1 cellular context compared by ENCODE assay signal in genomic region chr20:22411568-22412450, GRCh38.
TF ChIP-seq lines count a peak whose summit lies in the region.

No MANE protein-coding gene starts in this region.

TF ChIP-seq in HepG2, 621 proteins besides CTCF, POLR2A, EP300 and RAD21 (continued from another document and continues in another):
- TF ChIP-seq, protein P1, sequence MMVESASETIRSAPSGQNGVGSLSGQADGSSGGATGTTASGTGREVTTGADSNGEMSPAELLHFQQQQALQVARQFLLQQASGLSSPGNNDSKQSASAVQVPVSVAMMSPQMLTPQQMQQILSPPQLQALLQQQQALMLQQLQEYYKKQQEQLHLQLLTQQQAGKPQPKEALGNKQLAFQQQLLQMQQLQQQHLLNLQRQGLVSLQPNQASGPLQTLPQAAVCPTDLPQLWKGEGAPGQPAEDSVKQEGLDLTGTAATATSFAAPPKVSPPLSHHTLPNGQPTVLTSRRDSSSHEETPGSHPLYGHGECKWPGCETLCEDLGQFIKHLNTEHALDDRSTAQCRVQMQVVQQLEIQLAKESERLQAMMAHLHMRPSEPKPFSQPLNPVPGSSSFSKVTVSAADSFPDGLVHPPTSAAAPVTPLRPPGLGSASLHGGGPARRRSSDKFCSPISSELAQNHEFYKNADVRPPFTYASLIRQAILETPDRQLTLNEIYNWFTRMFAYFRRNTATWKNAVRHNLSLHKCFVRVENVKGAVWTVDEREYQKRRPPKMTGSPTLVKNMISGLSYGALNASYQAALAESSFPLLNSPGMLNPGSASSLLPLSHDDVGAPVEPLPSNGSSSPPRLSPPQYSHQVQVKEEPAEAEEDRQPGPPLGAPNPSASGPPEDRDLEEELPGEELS (CRISPR knock-in tag; IDR thresholded peaks at IDR 0.05) = peak; percentile 59; the same call in 1 of the 2 replicates
- TF ChIP-seq ATM (IDR thresholded peaks at IDR 0.05; ENCODE audit: borderline replicate concordance) = no peak
- TF ChIP-seq ZNF83 (CRISPR knock-in tag; IDR thresholded peaks at IDR 0.05; ENCODE audit: borderline replicate concordance) = no peak
- peak; percentile 57; the same call in 1 of the 2 replicates for TF ChIP-seq ARNTL (CRISPR knock-in tag; IDR thresholded peaks at IDR 0.05)
- TF ChIP-seq RCOR2 (CRISPR knock-in tag; IDR thresholded peaks at IDR 0.05) = no peak
- no peak for TF ChIP-seq MEF2D (CRISPR knock-in tag; IDR thresholded peaks at IDR 0.05)
- no peak for TF ChIP-seq PHF8 (CRISPR knock-in tag; IDR thresholded peaks at IDR 0.05)
- TF ChIP-seq ZNF609 (CRISPR knock-in tag; IDR thresholded peaks at IDR 0.05; ENCODE audit: borderline replicate concordance) = peak; percentile 67; the same call in 1 of the 2 replicates
- TF ChIP-seq ZNF710 (CRISPR knock-in tag; IDR thresholded peaks at IDR 0.05; ENCODE audit: borderline replicate concordance) = peak; percentile 69; the same call in 1 of the 2 replicates
- TF ChIP-seq, protein P2, sequence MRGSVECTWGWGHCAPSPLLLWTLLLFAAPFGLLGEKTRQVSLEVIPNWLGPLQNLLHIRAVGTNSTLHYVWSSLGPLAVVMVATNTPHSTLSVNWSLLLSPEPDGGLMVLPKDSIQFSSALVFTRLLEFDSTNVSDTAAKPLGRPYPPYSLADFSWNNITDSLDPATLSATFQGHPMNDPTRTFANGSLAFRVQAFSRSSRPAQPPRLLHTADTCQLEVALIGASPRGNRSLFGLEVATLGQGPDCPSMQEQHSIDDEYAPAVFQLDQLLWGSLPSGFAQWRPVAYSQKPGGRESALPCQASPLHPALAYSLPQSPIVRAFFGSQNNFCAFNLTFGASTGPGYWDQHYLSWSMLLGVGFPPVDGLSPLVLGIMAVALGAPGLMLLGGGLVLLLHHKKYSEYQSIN (CRISPR knock-in tag; IDR thresholded peaks at IDR 0.05; ENCODE audit: borderline replicate concordance) = no peak
- TF ChIP-seq TAF15 (IDR thresholded peaks at IDR 0.05; ENCODE audit: low read depth, low read length, poor library complexity, severe bottlenecking) = no peak
- peak; percentile 75; the same call in 1 of the 2 replicates for TF ChIP-seq DPF2 (CRISPR knock-in tag; IDR thresholded peaks at IDR 0.05; ENCODE audit: borderline replicate concordance, low read depth)
- TF ChIP-seq, protein P3, sequence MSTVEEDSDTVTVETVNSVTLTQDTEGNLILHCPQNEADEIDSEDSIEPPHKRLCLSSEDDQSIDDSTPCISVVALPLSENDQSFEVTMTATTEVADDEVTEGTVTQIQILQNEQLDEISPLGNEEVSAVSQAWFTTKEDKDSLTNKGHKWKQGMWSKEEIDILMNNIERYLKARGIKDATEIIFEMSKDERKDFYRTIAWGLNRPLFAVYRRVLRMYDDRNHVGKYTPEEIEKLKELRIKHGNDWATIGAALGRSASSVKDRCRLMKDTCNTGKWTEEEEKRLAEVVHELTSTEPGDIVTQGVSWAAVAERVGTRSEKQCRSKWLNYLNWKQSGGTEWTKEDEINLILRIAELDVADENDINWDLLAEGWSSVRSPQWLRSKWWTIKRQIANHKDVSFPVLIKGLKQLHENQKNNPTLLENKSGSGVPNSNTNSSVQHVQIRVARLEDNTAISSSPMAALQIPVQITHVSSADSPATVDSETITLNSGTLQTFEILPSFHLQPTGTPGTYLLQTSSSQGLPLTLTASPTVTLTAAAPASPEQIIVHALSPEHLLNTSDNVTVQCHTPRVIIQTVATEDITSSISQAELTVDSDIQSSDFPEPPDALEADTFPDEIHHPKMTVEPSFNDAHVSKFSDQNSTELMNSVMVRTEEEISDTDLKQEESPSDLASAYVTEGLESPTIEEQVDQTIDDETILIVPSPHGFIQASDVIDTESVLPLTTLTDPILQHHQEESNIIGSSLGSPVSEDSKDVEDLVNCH (CRISPR knock-in tag; IDR thresholded peaks at IDR 0.05) = no peak
- 0 out of 2 replicates have a peak, but pooled peaks have one; percentile 77 for TF ChIP-seq GTF3A (CRISPR knock-in tag; conservative IDR thresholded peaks at IDR 0.05)
- TF ChIP-seq PBX2 (CRISPR knock-in tag; IDR thresholded peaks at IDR 0.05) = peak; percentile 61; the same call in 1 of the 2 replicates
- TF ChIP-seq MLX (CRISPR knock-in tag; IDR thresholded peaks at IDR 0.05) = no peak
- TF ChIP-seq SIX1 (CRISPR knock-in tag; IDR thresholded peaks at IDR 0.05; ENCODE audit: borderline replicate concordance) = peak; percentile 51; the same call in 1 of the 2 replicates
- TF ChIP-seq ZSCAN5A (CRISPR knock-in tag; IDR thresholded peaks at IDR 0.05; ENCODE audit: borderline replicate concordance) = no peak
- TF ChIP-seq ZNF143 (CRISPR knock-in tag; IDR thresholded peaks at IDR 0.05) = no peak
- TF ChIP-seq ZNF572 (CRISPR knock-in tag; IDR thresholded peaks at IDR 0.05) = no peak
- TF ChIP-seq ZNF614 (CRISPR knock-in tag; IDR thresholded peaks at IDR 0.05; ENCODE audit: borderline replicate concordance) = peak; percentile 67; the same call in 1 of the 2 replicates
- TF ChIP-seq GLI4 (CRISPR knock-in tag; IDR thresholded peaks at IDR 0.05; ENCODE audit: borderline replicate concordance) = peak; percentile 41; the same call in 1 of the 2 replicates
- no peak for TF ChIP-seq SETDB1 (CRISPR knock-in tag; IDR thresholded peaks at IDR 0.05; ENCODE audit: borderline replicate concordance)
- peak; percentile 81 for TF ChIP-seq THAP11 (CRISPR knock-in tag; IDR thresholded peaks at IDR 0.05)
- no peak for TF ChIP-seq ZBTB3 (CRISPR knock-in tag; IDR thresholded peaks at IDR 0.05; ENCODE audit: borderline replicate concordance, low read depth)
- no peak for TF ChIP-seq MBNL3 (CRISPR knock-in tag; conservative IDR thresholded peaks at IDR 0.05)
- no peak for TF ChIP-seq ZNF570 (CRISPR knock-in tag; IDR thresholded peaks at IDR 0.05; ENCODE audit: borderline replicate concordance)
- no peak; the same call in 1 of the 2 replicates for TF ChIP-seq ZNF317 (CRISPR knock-in tag; IDR thresholded peaks at IDR 0.05)
- TF ChIP-seq TBX3 (IDR thresholded peaks at IDR 0.05; ENCODE audit: borderline replicate concordance) = no peak
- TF ChIP-seq IRX3 (CRISPR knock-in tag; IDR thresholded peaks at IDR 0.05; ENCODE audit: borderline replicate concordance, low read depth) = no peak
- TF ChIP-seq MIER3 (CRISPR knock-in tag; IDR thresholded peaks at IDR 0.05; ENCODE audit: borderline replicate concordance) = peak; percentile 76; the same call in 1 of the 2 replicates
- no peak; the same call in none of the 2 replicates for TF ChIP-seq ZNF12 (CRISPR knock-in tag; IDR thresholded peaks at IDR 0.05)
- no peak for TF ChIP-seq HES4 (CRISPR knock-in tag; IDR thresholded peaks at IDR 0.05; ENCODE audit: borderline replicate concordance)
- no peak for TF ChIP-seq SNAI1 (CRISPR knock-in tag; IDR thresholded peaks at IDR 0.05; ENCODE audit: borderline replicate concordance)
- TF ChIP-seq, protein P4, sequence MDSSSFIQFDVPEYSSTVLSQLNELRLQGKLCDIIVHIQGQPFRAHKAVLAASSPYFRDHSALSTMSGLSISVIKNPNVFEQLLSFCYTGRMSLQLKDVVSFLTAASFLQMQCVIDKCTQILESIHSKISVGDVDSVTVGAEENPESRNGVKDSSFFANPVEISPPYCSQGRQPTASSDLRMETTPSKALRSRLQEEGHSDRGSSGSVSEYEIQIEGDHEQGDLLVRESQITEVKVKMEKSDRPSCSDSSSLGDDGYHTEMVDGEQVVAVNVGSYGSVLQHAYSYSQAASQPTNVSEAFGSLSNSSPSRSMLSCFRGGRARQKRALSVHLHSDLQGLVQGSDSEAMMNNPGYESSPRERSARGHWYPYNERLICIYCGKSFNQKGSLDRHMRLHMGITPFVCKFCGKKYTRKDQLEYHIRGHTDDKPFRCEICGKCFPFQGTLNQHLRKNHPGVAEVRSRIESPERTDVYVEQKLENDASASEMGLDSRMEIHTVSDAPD (CRISPR knock-in tag; IDR thresholded peaks at IDR 0.05) = no peak
- TF ChIP-seq TFAP4 (IDR thresholded peaks at IDR 0.05; ENCODE audit: borderline replicate concordance, low read depth) = no peak
- no peak for TF ChIP-seq ZNF260 (CRISPR knock-in tag; IDR thresholded peaks at IDR 0.05; ENCODE audit: borderline replicate concordance, low read depth)
- TF ChIP-seq ZNF556 (CRISPR knock-in tag; IDR thresholded peaks at IDR 0.05; ENCODE audit: borderline replicate concordance) = no peak
